26 cellular contexts compared by ENCODE assay signal in genomic region chr10:66695046-66695445, GRCh38.
"Had no signal": no experiment of that assay in that cellular context is flagged by ENCODE, and none has a peak within 500 bp of the region (broad histone marks: within the 10 kb centered on the region; RNA-seq: fewer than 3 reads in every experiment).

No MANE protein-coding gene starts in this region.

- H3K9me3 ChIP-seq: lower lobe of right lung, neutrophil, right atrium auricular region, right lobe of liver, suprapubic skin, thoracic aorta, tibial artery, upper lobe of right lung had no signal

- FAIRE-seq: kidney, urothelium cell line had no signal

- H3K4me3 ChIP-seq: left lung, lower lobe of right lung, neural progenitor cell, right atrium auricular region, right lobe of liver, smooth muscle cell, suprapubic skin, thoracic aorta, tibial artery, upper lobe of right lung had no signal

- H3K4me1 ChIP-seq: left lung, lower lobe of right lung, neural progenitor cell, right atrium auricular region, right lobe of liver, suprapubic skin, tibial artery, upper lobe of right lung had no signal

- H3K36me3 ChIP-seq: left lung, lower lobe of right lung, neural progenitor cell, neutrophil, right atrium auricular region, right lobe of liver, suprapubic skin, thoracic aorta, tibial artery, upper lobe of right lung had no signal

- H3K27ac ChIP-seq: left lung, lower lobe of right lung, neural progenitor cell, neutrophil, right atrium auricular region, right lobe of liver, suprapubic skin, thoracic aorta, tibial artery, upper lobe of right lung had no signal

- ATAC-seq: left colon; left lung; lower lobe of right lung; natural killer cell; right lobe of liver; stimulated activated effector memory CD8-positive, alpha-beta T cell treated with anti-CD3 and anti-CD28 coated beads, Interleukin-12 subunit alpha, Interleukin-12 subunit beta, amount 100 ng/mL, for 72 hours; upper lobe of right lung had no signal

- DNase-seq: hippocampal formation; kidney; left colon; left lung; lower lobe of right lung; mesendoderm; naive B cell; natural killer cell; nephron progenitor cell; occipital lobe; right lobe of liver; stimulated activated CD4-positive, alpha-beta T cell treated with anti-CD3 and anti-CD28 coated beads, Interleukin-15, amount 100 ng/mL, for 24 hours; stimulated activated CD4-positive, alpha-beta T cell treated with anti-CD3 and anti-CD28 coated beads, Interleukin-2, amount 100 ng/mL, for 24 hours; stimulated activated CD4-positive, alpha-beta T cell treated with anti-CD3 and anti-CD28 coated beads, Interleukin-4, amount 100 ng/mL, for 1 hour; stimulated activated naive CD4-positive, alpha-beta T cell; tibial artery; trophoblast cell; upper lobe of right lung had no signal

- H3K27me3 ChIP-seq: left lung, neural progenitor cell, neutrophil, right atrium auricular region, right lobe of liver, suprapubic skin, tibial artery, upper lobe of right lung had no signal
